ENCODE assay signal across 1 cellular context in genomic region chr5:9652295-9652694, GRCh38.
TF ChIP-seq lines count a peak whose summit lies in the region.

No MANE protein-coding gene starts in this region.

TF ChIP-seq in IMR-90, 13 proteins besides CTCF, POLR2A, EP300 and RAD21:
- TF ChIP-seq RCOR1 (IDR thresholded peaks at IDR 0.05; ENCODE audit: insufficient replicate concordance, low read length) (no peak), CHD1 (IDR thresholded peaks at IDR 0.05; ENCODE audit: low read depth, low read length) (no peak), MAZ (IDR thresholded peaks at IDR 0.05; ENCODE audit: borderline replicate concordance, low read depth, low read length) (no peak), MAFK (IDR thresholded peaks at IDR 0.05; ENCODE audit: low read depth, low read length) (no peak), SMC3 (IDR thresholded peaks at IDR 0.05; ENCODE audit: low read depth, low read length) (no peak), MXI1 (IDR thresholded peaks at IDR 0.05; ENCODE audit: borderline replicate concordance, low read depth, low read length) (no peak), ELK1 (IDR thresholded peaks at IDR 0.05; ENCODE audit: borderline replicate concordance, low read depth, low read length) (no peak)
